ENCODE assay signal across 1 cellular context in the genomic region with DNA sequence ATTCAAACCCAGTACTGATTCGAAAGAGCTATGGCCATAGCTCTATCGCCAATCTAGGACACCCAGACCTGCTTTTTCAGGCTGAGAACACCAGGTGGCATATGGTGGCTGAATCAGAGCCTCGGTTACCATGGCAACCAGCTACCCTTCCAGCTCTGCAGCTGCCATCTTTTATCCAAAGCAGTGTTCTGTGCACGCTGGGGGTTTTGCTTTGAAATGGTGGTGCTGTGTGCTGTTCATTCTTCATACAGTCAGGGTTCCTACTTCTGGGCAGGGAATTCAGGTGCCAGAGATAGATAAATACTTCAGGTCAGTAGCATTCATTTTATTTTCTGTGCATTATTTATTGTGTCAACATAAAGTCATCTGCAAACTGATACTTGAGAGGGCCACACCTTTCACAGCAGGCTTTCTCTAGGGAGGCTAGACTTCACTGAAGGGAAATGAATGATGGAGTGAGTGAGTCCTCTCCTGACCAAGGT.
TF ChIP-seq lines count a peak whose summit lies in the region.

No MANE protein-coding gene starts in this region.

TF ChIP-seq in K562, 482 proteins besides CTCF, POLR2A, EP300 and RAD21 (continued from another document and continues in another):
- TF ChIP-seq E2F4 (CRISPR knock-in tag; IDR thresholded peaks at IDR 0.05; ENCODE audit: low read depth) (no peak), POLR3G (IDR thresholded peaks at IDR 0.05; ENCODE audit: extremely low read depth, insufficient read length, insufficient replicate concordance) (no peak), YY1 (IDR thresholded peaks at IDR 0.05; ENCODE audit: borderline replicate concordance in 1 of 3, control insufficient read depth in 1 of 3, extremely low read depth in 1 of 3, insufficient read depth in 3 of 3, insufficient read length in 1 of 3, insufficient replicate concordance in 2 of 3, low read depth in 1 of 3, low read length in 2 of 3) (peak; percentile 45 to 92 (median 85)), SP1 (CRISPR knock-in tag; IDR thresholded peaks at IDR 0.05) (0 out of 2 replicates have a peak, but pooled peaks have one; percentile 35), CBX3 (IDR thresholded peaks at IDR 0.05; ENCODE audit: borderline replicate concordance in 1 of 2, low read length in 2 of 2) (peak in 1 of 2 experiments; percentile 55; a peak in 1 of 3 replicates), TFAM (CRISPR knock-in tag; conservative IDR thresholded peaks at IDR 0.05) (no peak), ZC3H11A (IDR thresholded peaks at IDR 0.05; ENCODE audit: low read depth, low read length) (no peak), ZNF717 (CRISPR knock-in tag; IDR thresholded peaks at IDR 0.05) (no peak), TFAP4 (CRISPR knock-in tag; IDR thresholded peaks at IDR 0.05; ENCODE audit: borderline replicate concordance) (peak; percentile 47; the same call in 1 of the 2 replicates), HDAC3 (IDR thresholded peaks at IDR 0.05; ENCODE audit: borderline replicate concordance, partially characterized antibody) (no peak), CBX8 (IDR thresholded peaks at IDR 0.05; ENCODE audit: borderline replicate concordance, extremely low read depth, low read depth, low read length, poor library complexity, severe bottlenecking) (no peak), CBX2 (IDR thresholded peaks at IDR 0.05; ENCODE audit: insufficient read depth, low read length, poor library complexity, severe bottlenecking) (no peak), POLR2AphosphoS5 (IDR thresholded peaks at IDR 0.05; ENCODE audit: control insufficient read depth, insufficient read depth, low read depth, low read length) (no peak), FOS (IDR thresholded peaks at IDR 0.05; ENCODE audit: extremely low read depth, insufficient read length) (no peak), SMAD2 (IDR thresholded peaks at IDR 0.05; ENCODE audit: low read depth, low read length) (no peak), HMGN3 (IDR thresholded peaks at IDR 0.05; ENCODE audit: borderline replicate concordance, extremely low read depth, insufficient read length, low read depth, low read length) (no peak), SMAD3 (CRISPR knock-in tag; conservative IDR thresholded peaks at IDR 0.05) (0 out of 2 replicates have a peak, but pooled peaks have one; percentile 24), SLC30A9 (CRISPR knock-in tag; IDR thresholded peaks at IDR 0.05) (no peak), TSC22D4 (tag; IDR thresholded peaks at IDR 0.05) (no peak), NCOA4 (IDR thresholded peaks at IDR 0.05; ENCODE audit: partially characterized antibody) (no peak), ZNF436 (CRISPR knock-in tag; IDR thresholded peaks at IDR 0.05) (no peak), RBM17 (IDR thresholded peaks at IDR 0.05; ENCODE audit: borderline replicate concordance, low read depth, low read length) (no peak), ZNF280B (CRISPR knock-in tag; IDR thresholded peaks at IDR 0.05) (no peak), EHMT2 (IDR thresholded peaks at IDR 0.05) (0 out of 2 replicates have a peak, but pooled peaks have one; percentile 14), PHB (CRISPR knock-in tag; IDR thresholded peaks at IDR 0.05) (no peak), MED1 (CRISPR knock-in tag; IDR thresholded peaks at IDR 0.05; ENCODE audit: borderline replicate concordance) (no peak), BMI1 (IDR thresholded peaks at IDR 0.05; ENCODE audit: low read length) (peak; percentile 100), STAT6 (CRISPR knock-in tag; IDR thresholded peaks at IDR 0.05) (no peak), HSF4 (CRISPR knock-in tag; IDR thresholded peaks at IDR 0.05; ENCODE audit: borderline replicate concordance) (no peak)
- TF ChIP-seq, protein P1, sequence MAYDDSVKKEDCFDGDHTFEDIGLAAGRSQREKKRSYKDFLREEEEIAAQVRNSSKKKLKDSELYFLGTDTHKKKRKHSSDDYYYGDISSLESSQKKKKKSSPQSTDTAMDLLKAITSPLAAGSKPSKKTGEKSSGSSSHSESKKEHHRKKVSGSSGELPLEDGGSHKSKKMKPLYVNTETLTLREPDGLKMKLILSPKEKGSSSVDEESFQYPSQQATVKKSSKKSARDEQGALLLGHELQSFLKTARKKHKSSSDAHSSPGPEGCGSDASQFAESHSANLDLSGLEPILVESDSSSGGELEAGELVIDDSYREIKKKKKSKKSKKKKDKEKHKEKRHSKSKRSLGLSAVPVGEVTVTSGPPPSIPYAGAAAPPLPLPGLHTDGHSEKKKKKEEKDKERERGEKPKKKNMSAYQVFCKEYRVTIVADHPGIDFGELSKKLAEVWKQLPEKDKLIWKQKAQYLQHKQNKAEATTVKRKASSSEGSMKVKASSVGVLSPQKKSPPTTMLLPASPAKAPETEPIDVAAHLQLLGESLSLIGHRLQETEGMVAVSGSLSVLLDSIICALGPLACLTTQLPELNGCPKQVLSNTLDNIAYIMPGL (CRISPR knock-in tag; IDR thresholded peaks at IDR 0.05) = no peak
- TF ChIP-seq, protein P2, sequence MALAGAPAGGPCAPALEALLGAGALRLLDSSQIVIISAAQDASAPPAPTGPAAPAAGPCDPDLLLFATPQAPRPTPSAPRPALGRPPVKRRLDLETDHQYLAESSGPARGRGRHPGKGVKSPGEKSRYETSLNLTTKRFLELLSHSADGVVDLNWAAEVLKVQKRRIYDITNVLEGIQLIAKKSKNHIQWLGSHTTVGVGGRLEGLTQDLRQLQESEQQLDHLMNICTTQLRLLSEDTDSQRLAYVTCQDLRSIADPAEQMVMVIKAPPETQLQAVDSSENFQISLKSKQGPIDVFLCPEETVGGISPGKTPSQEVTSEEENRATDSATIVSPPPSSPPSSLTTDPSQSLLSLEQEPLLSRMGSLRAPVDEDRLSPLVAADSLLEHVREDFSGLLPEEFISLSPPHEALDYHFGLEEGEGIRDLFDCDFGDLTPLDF (CRISPR knock-in tag; IDR thresholded peaks at IDR 0.05) = 0 out of 2 replicates have a peak, but pooled peaks have one; percentile 40
- TF ChIP-seq, protein P3, sequence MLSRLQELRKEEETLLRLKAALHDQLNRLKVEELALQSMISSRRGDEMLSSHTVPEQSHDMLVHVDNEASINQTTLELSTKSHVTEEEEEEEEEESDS (CRISPR knock-in tag; IDR thresholded peaks at IDR 0.05) = no peak
- TF ChIP-seq, protein P4, sequence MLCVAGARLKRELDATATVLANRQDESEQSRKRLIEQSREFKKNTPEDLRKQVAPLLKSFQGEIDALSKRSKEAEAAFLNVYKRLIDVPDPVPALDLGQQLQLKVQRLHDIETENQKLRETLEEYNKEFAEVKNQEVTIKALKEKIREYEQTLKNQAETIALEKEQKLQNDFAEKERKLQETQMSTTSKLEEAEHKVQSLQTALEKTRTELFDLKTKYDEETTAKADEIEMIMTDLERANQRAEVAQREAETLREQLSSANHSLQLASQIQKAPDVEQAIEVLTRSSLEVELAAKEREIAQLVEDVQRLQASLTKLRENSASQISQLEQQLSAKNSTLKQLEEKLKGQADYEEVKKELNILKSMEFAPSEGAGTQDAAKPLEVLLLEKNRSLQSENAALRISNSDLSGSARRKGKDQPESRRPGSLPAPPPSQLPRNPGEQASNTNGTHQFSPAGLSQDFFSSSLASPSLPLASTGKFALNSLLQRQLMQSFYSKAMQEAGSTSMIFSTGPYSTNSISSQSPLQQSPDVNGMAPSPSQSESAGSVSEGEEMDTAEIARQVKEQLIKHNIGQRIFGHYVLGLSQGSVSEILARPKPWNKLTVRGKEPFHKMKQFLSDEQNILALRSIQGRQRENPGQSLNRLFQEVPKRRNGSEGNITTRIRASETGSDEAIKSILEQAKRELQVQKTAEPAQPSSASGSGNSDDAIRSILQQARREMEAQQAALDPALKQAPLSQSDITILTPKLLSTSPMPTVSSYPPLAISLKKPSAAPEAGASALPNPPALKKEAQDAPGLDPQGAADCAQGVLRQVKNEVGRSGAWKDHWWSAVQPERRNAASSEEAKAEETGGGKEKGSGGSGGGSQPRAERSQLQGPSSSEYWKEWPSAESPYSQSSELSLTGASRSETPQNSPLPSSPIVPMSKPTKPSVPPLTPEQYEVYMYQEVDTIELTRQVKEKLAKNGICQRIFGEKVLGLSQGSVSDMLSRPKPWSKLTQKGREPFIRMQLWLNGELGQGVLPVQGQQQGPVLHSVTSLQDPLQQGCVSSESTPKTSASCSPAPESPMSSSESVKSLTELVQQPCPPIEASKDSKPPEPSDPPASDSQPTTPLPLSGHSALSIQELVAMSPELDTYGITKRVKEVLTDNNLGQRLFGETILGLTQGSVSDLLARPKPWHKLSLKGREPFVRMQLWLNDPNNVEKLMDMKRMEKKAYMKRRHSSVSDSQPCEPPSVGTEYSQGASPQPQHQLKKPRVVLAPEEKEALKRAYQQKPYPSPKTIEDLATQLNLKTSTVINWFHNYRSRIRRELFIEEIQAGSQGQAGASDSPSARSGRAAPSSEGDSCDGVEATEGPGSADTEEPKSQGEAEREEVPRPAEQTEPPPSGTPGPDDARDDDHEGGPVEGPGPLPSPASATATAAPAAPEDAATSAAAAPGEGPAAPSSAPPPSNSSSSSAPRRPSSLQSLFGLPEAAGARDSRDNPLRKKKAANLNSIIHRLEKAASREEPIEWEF (CRISPR knock-in tag; IDR thresholded peaks at IDR 0.05) = no peak
